8 cellular contexts compared by ENCODE assay signal in the genomic region with DNA sequence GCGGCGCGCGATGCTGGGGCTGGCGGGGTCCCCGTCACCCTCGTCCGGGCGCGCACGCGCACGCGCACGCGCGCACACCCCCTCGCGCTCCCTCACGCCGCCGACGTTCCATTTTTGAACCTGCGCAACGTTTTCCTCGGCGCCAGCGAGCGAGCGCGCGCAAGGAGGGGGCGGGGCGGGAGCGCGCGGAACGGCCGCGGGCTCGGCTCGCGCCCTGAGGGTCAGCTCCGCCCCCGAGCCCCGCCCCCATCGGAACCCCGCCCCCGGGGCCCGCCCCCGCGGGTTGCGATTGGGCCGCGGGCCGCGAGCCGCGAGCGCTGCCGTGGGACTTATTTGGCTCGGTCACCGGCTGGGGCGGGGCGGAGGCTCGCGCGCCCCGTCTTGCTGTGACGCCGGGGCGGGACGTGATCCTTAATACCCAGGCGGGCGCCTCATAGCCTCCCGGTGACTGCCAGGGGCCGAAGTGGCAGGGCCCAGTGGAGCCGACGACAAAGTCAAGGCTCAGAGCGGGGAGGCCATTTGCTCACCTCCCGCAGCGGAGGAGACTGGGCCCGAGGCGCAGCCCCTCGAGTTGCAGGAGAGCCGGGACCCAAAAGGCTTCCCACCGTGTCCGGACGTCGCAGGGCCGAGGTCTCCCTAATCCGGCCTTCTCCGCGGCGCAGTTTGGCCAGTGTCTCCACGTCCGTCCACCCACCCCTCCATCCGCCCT.
DNase-seq lines count a peak whose midpoint lies in the region; ATAC-seq and TF ChIP-seq lines count a peak whose summit lies in the region.

TSS of gene CBX7 (minus strand) at position 170 of the 709 bp plus-strand sequence. CDS start 236 bp downstream, outside the sequence.

- DNase-seq in CMK (ENCODE audit: low read depth) (peak; percentile 72), HPDE6-E6E7 (ENCODE audit: extremely low spot score) (peak; percentile 85), activated T-cell treated with anti-CD3 and anti-CD28 coated beads for 48 hours (ENCODE audit: low read depth) (peak; percentile 91), erythroblast (lab: John Stamatoyannopoulos, UW) (peak; percentile 96 to 97)
- DNase-seq in stimulated activated CD8-positive, alpha-beta memory T cell treated with anti-CD3 and anti-CD28 coated beads, Interleukin-7, amount 100 ng/mL, for 24 hours (ENCODE audit: low read depth), result peak; percentile 69

- TF ChIP-seq CTCF in OCI-LY3 (IDR thresholded peaks at IDR 0.05; ENCODE audit: low read depth, low read length), result no peak

- peaks cover 3% of the 10 kb centered on the region for H3K36me3 ChIP-seq in OCI-LY3 (replicated peaks; ENCODE audit: low read depth, low read length)
- no peaks in the 10 kb centered on the region for H3K36me3 ChIP-seq in mucosa of stomach (ENCODE audit: control insufficient read depth, insufficient read depth, low read length)

- no peaks in the 10 kb centered on the region for H3K9me3 ChIP-seq in OCI-LY3 (ENCODE audit: insufficient read depth, low read length)
- no peaks in the 10 kb centered on the region for H3K9me3 ChIP-seq in mucosa of stomach (ENCODE audit: control insufficient read depth, low read length)

- TF ChIP-seq POLR2A in erythroblast (IDR thresholded peaks at IDR 0.05; ENCODE audit: low read length), result peak; percentile 23

- peak within 1 kb of the TSS; percentile 76 for H3K4me2 ChIP-seq in OCI-LY3 (ENCODE audit: low read length)

- ATAC-seq in GM19463 (IDR thresholded peaks at IDR 0.05; ENCODE audit: unreplicated experiment), result peak; percentile 76

- peak within 1 kb of the TSS; percentile 77 for H3K4me3 ChIP-seq in OCI-LY3 (ENCODE audit: low read length)
- peak within 1 kb of the TSS; percentile 46 for H3K4me3 ChIP-seq in mucosa of stomach (ENCODE audit: low read length)

- H3K4me1 ChIP-seq in OCI-LY3 (ENCODE audit: low read length) (peaks cover 36% of the 10 kb centered on the region), mucosa of stomach (ENCODE audit: control insufficient read depth, insufficient read depth, low read length) (peaks cover 48% of the 10 kb centered on the region)

- peak within 1 kb of the TSS; percentile 62; the same call in 1 of the 2 replicates for H2AFZ ChIP-seq in OCI-LY3 (ENCODE audit: low read depth, low read length)

- H3K9ac ChIP-seq in OCI-LY3 (ENCODE audit: low read length), result peak within 1 kb of the TSS; percentile 63
- H3K9ac ChIP-seq in mucosa of stomach (ENCODE audit: low read length), result peak within 1 kb of the TSS; percentile 74

- H3K79me2 ChIP-seq in OCI-LY3 (ENCODE audit: low read length), result no peaks in the 10 kb centered on the region

- no peak within 1 kb of the TSS for H3K27ac ChIP-seq in OCI-LY3 (ENCODE audit: low read length)

- H4K20me1 ChIP-seq in OCI-LY3 (ENCODE audit: insufficient read depth, low read length), result no peaks in the 10 kb centered on the region

- H3K27me3 ChIP-seq in OCI-LY3 (ENCODE audit: low read depth, low read length), result peaks cover 20% of the 10 kb centered on the region
- H3K27me3 ChIP-seq in mucosa of stomach (ENCODE audit: control insufficient read depth, insufficient read depth, low read length), result peaks cover 15% of the 10 kb centered on the region
